1 cellular context compared by ENCODE assay signal in the genomic region with DNA sequence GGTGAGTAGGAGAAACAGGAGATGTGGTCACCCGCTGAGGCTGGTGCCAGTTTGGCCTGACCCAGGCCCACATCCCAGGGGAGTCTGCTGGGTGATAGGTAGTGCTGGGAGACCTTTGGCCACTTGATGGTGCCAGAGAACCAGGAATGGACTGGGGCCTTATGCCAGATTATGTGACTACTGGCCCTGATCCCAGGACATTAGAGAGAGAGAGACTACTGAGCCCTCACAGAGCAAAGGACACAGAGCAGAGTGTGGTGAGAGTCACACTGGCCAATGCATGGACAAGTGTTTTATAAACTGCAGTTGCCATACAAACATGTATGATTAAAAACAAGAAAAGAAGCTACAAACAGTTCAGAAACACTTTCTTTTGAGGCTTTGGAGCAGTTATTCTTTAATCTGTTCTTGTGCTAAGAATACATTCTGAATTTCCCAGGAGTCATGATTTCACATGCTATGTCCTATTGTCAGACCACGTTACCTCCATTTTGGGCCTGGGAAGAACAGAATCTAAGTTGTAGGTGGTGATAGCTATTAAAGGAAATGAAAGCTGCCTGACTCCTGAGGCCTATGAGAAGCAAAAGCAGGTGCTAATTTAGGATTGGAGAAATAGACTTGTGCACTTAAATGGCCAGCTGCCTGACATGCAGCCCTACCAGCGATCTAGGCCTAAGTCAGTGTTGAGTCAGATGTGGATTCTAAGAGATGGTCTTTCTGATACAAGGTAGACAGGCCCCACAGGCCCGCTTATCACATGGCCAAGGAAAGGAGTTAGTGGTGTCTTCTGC.
TF ChIP-seq lines count a peak whose summit lies in the region.

No MANE protein-coding gene starts in this region.

TF ChIP-seq in SK-N-SH treated with all-trans-retinoic acid at 6 μM for 48 hours, 23 proteins besides CTCF, POLR2A, EP300 and RAD21 (continued from another document):
- TF ChIP-seq CREB5 (CRISPR knock-in tag; IDR thresholded peaks at IDR 0.05; ENCODE audit: low read depth): no peak
- TF ChIP-seq BACH2 (CRISPR knock-in tag; IDR thresholded peaks at IDR 0.05; ENCODE audit: borderline replicate concordance): no peak
- TF ChIP-seq RARB (CRISPR knock-in tag; IDR thresholded peaks at IDR 0.05): no peak
- no peak for TF ChIP-seq ARNTL (CRISPR knock-in tag; IDR thresholded peaks at IDR 0.05; ENCODE audit: borderline replicate concordance, low read depth)
- TF ChIP-seq ZNF8 (CRISPR knock-in tag; IDR thresholded peaks at IDR 0.05): no peak
- TF ChIP-seq CSDC2 (CRISPR knock-in tag; IDR thresholded peaks at IDR 0.05): no peak
- no peak for TF ChIP-seq SNAI2 (CRISPR knock-in tag; IDR thresholded peaks at IDR 0.05)
- no peak for TF ChIP-seq OSR1 (CRISPR knock-in tag; IDR thresholded peaks at IDR 0.05)
- TF ChIP-seq, protein P1, sequence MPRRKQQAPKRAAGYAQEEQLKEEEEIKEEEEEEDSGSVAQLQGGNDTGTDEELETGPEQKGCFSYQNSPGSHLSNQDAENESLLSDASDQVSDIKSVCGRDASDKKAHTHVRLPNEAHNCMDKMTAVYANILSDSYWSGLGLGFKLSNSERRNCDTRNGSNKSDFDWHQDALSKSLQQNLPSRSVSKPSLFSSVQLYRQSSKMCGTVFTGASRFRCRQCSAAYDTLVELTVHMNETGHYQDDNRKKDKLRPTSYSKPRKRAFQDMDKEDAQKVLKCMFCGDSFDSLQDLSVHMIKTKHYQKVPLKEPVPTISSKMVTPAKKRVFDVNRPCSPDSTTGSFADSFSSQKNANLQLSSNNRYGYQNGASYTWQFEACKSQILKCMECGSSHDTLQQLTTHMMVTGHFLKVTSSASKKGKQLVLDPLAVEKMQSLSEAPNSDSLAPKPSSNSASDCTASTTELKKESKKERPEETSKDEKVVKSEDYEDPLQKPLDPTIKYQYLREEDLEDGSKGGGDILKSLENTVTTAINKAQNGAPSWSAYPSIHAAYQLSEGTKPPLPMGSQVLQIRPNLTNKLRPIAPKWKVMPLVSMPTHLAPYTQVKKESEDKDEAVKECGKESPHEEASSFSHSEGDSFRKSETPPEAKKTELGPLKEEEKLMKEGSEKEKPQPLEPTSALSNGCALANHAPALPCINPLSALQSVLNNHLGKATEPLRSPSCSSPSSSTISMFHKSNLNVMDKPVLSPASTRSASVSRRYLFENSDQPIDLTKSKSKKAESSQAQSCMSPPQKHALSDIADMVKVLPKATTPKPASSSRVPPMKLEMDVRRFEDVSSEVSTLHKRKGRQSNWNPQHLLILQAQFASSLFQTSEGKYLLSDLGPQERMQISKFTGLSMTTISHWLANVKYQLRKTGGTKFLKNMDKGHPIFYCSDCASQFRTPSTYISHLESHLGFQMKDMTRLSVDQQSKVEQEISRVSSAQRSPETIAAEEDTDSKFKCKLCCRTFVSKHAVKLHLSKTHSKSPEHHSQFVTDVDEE (CRISPR knock-in tag; IDR thresholded peaks at IDR 0.05): no peak
TF ChIP-seq in SK-N-SH treated with all-trans-retinoic acid at 6 μM for 48 hours: peak in this region for 0.
